8 cellular contexts compared by ENCODE assay signal in genomic region chr10:125719173-125720001, GRCh38. TPM values are rescaled to one million over a fixed set of nuclear protein-coding genes. Genes with fewer than 3 reads are reported as not detected.
DNase-seq lines count a peak whose midpoint lies in the region; ATAC-seq and TF ChIP-seq lines count a peak whose summit lies in the region.

Gene EDRF1, plus strand, starts transcription at chr10:125719709. Its CDS starts 99 bp downstream, at chr10:125719808.

- H3K36me3 ChIP-seq in Panc1 (ENCODE audit: control insufficient read depth, insufficient read depth, low read length), result peaks cover 38% of the 10 kb centered on the region
- peaks cover 30% of the 10 kb centered on the region for H3K36me3 ChIP-seq in muscle layer of colon (ENCODE audit: insufficient read depth, low read length)

- CTCF ChIA-PET in Panc1 (lab: Charles Lee), result no interaction called here

- TF ChIP-seq CTCF in Panc1 (IDR thresholded peaks at IDR 0.05), result no peak

- no peaks in the 10 kb centered on the region for H3K27me3 ChIP-seq in Panc1 (ENCODE audit: control insufficient read depth, insufficient read depth, low read length)
- no peaks in the 10 kb centered on the region for H3K27me3 ChIP-seq in muscle layer of colon (ENCODE audit: control insufficient read depth in 1 of 2, insufficient read depth in 2 of 2, low read length in 2 of 2)

- in situ Hi-C loops in Panc1 (cut with HindIII; ENCODE audit: low pct_unique_long_range_greater_than_20kb, low sequenced_read_pairs), result no loop called here

- peak within 1 kb of the TSS; percentile 99 for H3K9ac ChIP-seq in muscle layer of colon (ENCODE audit: low read length)

- no TSS peak for BruUV-seq in Panc1 (replicated peaks; lab: Mats Ljungman, UMichigan)

- peak within 1 kb of the TSS; percentile 95 for H3K4me3 Mint-ChIP-seq in activated T-cell treated with anti-CD3 and anti-CD28 coated beads, Interleukin-2, amount 50 U/mL, for 4 hours

- DNase-seq in DMS53 (lab: John Stamatoyannopoulos, UW) (peak; percentile 99), KG1 (lab: John Stamatoyannopoulos, UW) (peak; percentile 97), Panc1 (ENCODE audit: low read depth, low spot score) (peak; percentile 96)
- peak; percentile 99 for DNase-seq in activated T-cell treated with anti-CD3 and anti-CD28 coated beads, Interleukin-2, amount 50 U/mL, for 4 hours
- DNase-seq in stimulated activated CD8-positive, alpha-beta memory T cell treated with anti-CD3 and anti-CD28 coated beads, Interleukin-7, amount 100 ng/mL, for 24 hours (ENCODE audit: low read depth), result peak; percentile 98

- H3K36me3 Mint-ChIP-seq in activated T-cell treated with anti-CD3 and anti-CD28 coated beads, Interleukin-2, amount 50 U/mL, for 4 hours (ENCODE audit: insufficient read depth), result peaks cover 19% of the 10 kb centered on the region

- H3K4me1 Mint-ChIP-seq in activated T-cell treated with anti-CD3 and anti-CD28 coated beads, Interleukin-2, amount 50 U/mL, for 4 hours (ENCODE audit: low read depth), result peaks cover 32% of the 10 kb centered on the region

- H3K9me3 ChIP-seq in Panc1 (ENCODE audit: control insufficient read depth, insufficient read depth, low read depth, low read length) (no peaks in the 10 kb centered on the region), muscle layer of colon (ENCODE audit: low read length) (no peaks in the 10 kb centered on the region)

- ATAC-seq in GM21723 (IDR thresholded peaks at IDR 0.05; ENCODE audit: unreplicated experiment), result peak; percentile 93
- peak; percentile 98 for ATAC-seq in Panc1
- ATAC-seq in activated T-cell treated with anti-CD3 and anti-CD28 coated beads, Interleukin-2, amount 50 U/mL, for 4 hours, result peak; percentile 96 to 97
- ATAC-seq in esophagus mucosa, result peak; percentile 100

- H3K4me1 ChIP-seq in Panc1 (ENCODE audit: control insufficient read depth, insufficient read depth, low read length) (peaks cover 16% of the 10 kb centered on the region; the same call in 1 of the 2 replicates), muscle layer of colon (ENCODE audit: insufficient read depth, low read length) (peaks cover 10% of the 10 kb centered on the region)

- H3K4me3 ChIP-seq in Panc1 (ENCODE audit: low read depth in 2 of 2, low read length in 2 of 2) (peak within 1 kb of the TSS; percentile 98 to 100), muscle layer of colon (ENCODE audit: low read depth in 1 of 2, low read length in 2 of 2) (peak within 1 kb of the TSS; percentile 98 to 100)

- H3K9me3 Mint-ChIP-seq in activated T-cell treated with anti-CD3 and anti-CD28 coated beads, Interleukin-2, amount 50 U/mL, for 4 hours, result peaks cover 3% of the 10 kb centered on the region

- H3K27me3 Mint-ChIP-seq in activated T-cell treated with anti-CD3 and anti-CD28 coated beads, Interleukin-2, amount 50 U/mL, for 4 hours (ENCODE audit: low read depth), result no peaks in the 10 kb centered on the region

- H3K27ac ChIP-seq in Panc1 (ENCODE audit: low read length), result peak within 1 kb of the TSS; percentile 96
- peak within 1 kb of the TSS; percentile 94 for H3K27ac ChIP-seq in muscle layer of colon (ENCODE audit: low read depth, low read length)

- intact Hi-C loops in Panc1 (cut with micrococcal nuclease; ENCODE audit: unreplicated experiment), result no loop called here

- POLR2A ChIA-PET in Panc1 (lab: Charles Lee), result interaction anchor here (0.6 to 1.0 kb wide), 3 partner anchors 11 to 802 kb away, joined by 3 to 5 read pairs (median 3); no protein-coding TSS in a partner anchor

RNA-seq across cellular contexts. Expression of gene EDRF1, which starts in this region (rescaled TPM):
- total RNA-seq in Panc1 (2021; ENCODE audit: unreplicated experiment) (36.3 TPM), esophagus mucosa (8.3 TPM)
- polyA plus RNA-seq in Panc1 (2012; ENCODE audit: insufficient read length), result 15.5 TPM
- total RNA-seq in activated T-cell treated with anti-CD3 and anti-CD28 coated beads, Interleukin-2, amount 50 U/mL, for 4 hours, result 10 to 100 TPM; 25.4 to 25.6 (median 25.5) TPM

Comparison
In these comparisons a context has a peak if more than half of its experiments do, and no peak if none do; other contexts are left out.
1. Peak in every context shown above with its lines: DNase-seq, ATAC-seq, H3K4me3 ChIP-seq and H3K27ac ChIP-seq.